ENCODE assay signal across 14 cellular contexts in genomic region chr4:76784237-76784636, GRCh38.
DNase-seq lines count a peak whose midpoint lies in the region; ATAC-seq and TF ChIP-seq lines count a peak whose summit lies in the region.
"Had no signal": no experiment of that assay in that cellular context is flagged by ENCODE, and none has a peak within 500 bp of the region (broad histone marks: within the 10 kb centered on the region; RNA-seq: fewer than 3 reads in every experiment).

No MANE protein-coding gene starts in this region.

- no peaks in the 10 kb centered on the region for H4K20me1 ChIP-seq in GM23248 (ENCODE audit: insufficient read depth)

- H3F3A ChIP-seq in GM23248 (ENCODE audit: insufficient read depth): peaks cover 30% of the 10 kb centered on the region

- H3K4me3 ChIP-seq in AG04450 (ENCODE audit: low read depth, low read length): no peak overlapping the region
- H3K4me3 ChIP-seq in GM23248: no peak overlapping the region
- H3K4me3 ChIP-seq: coronary artery, lower lobe of right lung had no signal

- H3K9me3 ChIP-seq in AG04450 (ENCODE audit: control insufficient read depth, insufficient read depth, low read length) (peaks cover 6% of the 10 kb centered on the region), GM23248 (ENCODE audit: low read depth) (peaks cover 2% of the 10 kb centered on the region)
- H3K9me3 ChIP-seq: lower lobe of right lung had no signal

- H3K27me3 ChIP-seq in AG04450 (ENCODE audit: control insufficient read depth, insufficient read depth, low read length): no peaks in the 10 kb centered on the region
- H3K27me3 ChIP-seq in GM23248 (replicated peaks; ENCODE audit: insufficient read depth): no peaks in the 10 kb centered on the region

- 93% methylated on average over 2 of the region's 2 CpGs for WGBS in GM23248 (ENCODE audit: low coverage in 1 of 2, low lambda C conversion rate in 2 of 2, missing lambda C conversion rate in 2 of 2), 2 experiments

- H3K9ac ChIP-seq in GM23248: peak overlapping the region; percentile 91; the same call in 1 of the 2 replicates

- no peak overlapping the region for H3K27ac ChIP-seq in AG04450 (ENCODE audit: low read depth, low read length)
- peak overlapping the region; percentile 99 for H3K27ac ChIP-seq in GM23248
- H3K27ac ChIP-seq: coronary artery, lower lobe of right lung had no signal

- POLR2A ChIA-PET in AG04450 (lab: Yijun Ruan, JAX): interaction anchor here (1.8 kb wide), 1 partner anchor 31 kb away, joined by 8 read pairs; no protein-coding TSS in a partner anchor

- H2AFZ ChIP-seq in GM23248: no peak overlapping the region

- H3K79me2 ChIP-seq in GM23248 (ENCODE audit: insufficient read depth): peaks cover 16% of the 10 kb centered on the region; the same call in 1 of the 2 replicates

- ATAC-seq in HG03378 (IDR thresholded peaks at IDR 0.05; ENCODE audit: unreplicated experiment) (no peak), HG03457 (IDR thresholded peaks at IDR 0.05; ENCODE audit: unreplicated experiment) (no peak)
- ATAC-seq: CD8-positive, alpha-beta T cell had no signal

- peak; percentile 9; the same call in 1 of the 2 replicates for TF ChIP-seq CTCF in AG04450 (IDR thresholded peaks at IDR 0.05; ENCODE audit: low read depth, low read length)

- in situ Hi-C loops in GM23248 (cut with MboI): no loop called here
- in situ Hi-C loops in SK-MEL-5 (cut with HindIII; ENCODE audit: low pct_unique_long_range_greater_than_20kb, low sequenced_read_pairs): no loop called here

- no peak for DNase-seq in AG04450 (ENCODE audit: low read depth, low spot score)
- DNase-seq in GM23248: peak; percentile 23
- peak; percentile 44 for DNase-seq in SK-MEL-5 (ENCODE audit: low read depth, low spot score)
- peak; percentile 30 for DNase-seq in iris pigment epithelial cell (ENCODE audit: low read depth)
- DNase-seq in amniotic stem cell (lab: John Stamatoyannopoulos, UW): no peak
- DNase-seq in activated CD4-positive, alpha-beta T cell treated with anti-CD3 and anti-CD28 coated beads for 1 hour: no peak
- DNase-seq: activated CD4-positive, CD25-positive, alpha-beta regulatory T cell treated with anti-CD3 and anti-CD28 coated beads, Interleukin-2, amount 50 U/mL, for 72 hours; activated naive CD4-positive, alpha-beta T cell; CD8-positive, alpha-beta T cell; lower lobe of right lung; SHP77 treated with DMSO at 0.1 percent for 48 hours had no signal

- no peaks in the 10 kb centered on the region for H3K9me2 ChIP-seq in GM23248 (ENCODE audit: insufficient read depth)

- peak overlapping the region; percentile 97 for H3K4me2 ChIP-seq in GM23248 (ENCODE audit: unreplicated experiment)

- CTCF ChIA-PET in AG04450 (lab: Charles Lee): interaction anchor here (1.1 kb wide), 1 partner anchor 20 kb away, joined by 3 read pairs; no protein-coding TSS in a partner anchor

- peaks cover 34% of the 10 kb centered on the region for H3K36me3 ChIP-seq in GM23248 (ENCODE audit: low read depth)

- H3K4me1 ChIP-seq in GM23248 (ENCODE audit: insufficient read depth): peaks cover 37% of the 10 kb centered on the region
- H3K4me1 ChIP-seq: lower lobe of right lung had no signal

Comparison
In these comparisons a context has a peak if more than half of its experiments do, and no peak if none do; other contexts are left out.
1. DNase-seq: peak in GM23248 (single experiment), SK-MEL-5 (single experiment) and iris pigment epithelial cell (single experiment); none in AG04450 (single experiment), amniotic stem cell (single experiment) and activated CD4-positive, alpha-beta T cell treated with anti-CD3 and anti-CD28 coated beads for 1 hour (single experiment).